Comparison of ENCODE assay signal across 10 cellular contexts in the genomic region with DNA sequence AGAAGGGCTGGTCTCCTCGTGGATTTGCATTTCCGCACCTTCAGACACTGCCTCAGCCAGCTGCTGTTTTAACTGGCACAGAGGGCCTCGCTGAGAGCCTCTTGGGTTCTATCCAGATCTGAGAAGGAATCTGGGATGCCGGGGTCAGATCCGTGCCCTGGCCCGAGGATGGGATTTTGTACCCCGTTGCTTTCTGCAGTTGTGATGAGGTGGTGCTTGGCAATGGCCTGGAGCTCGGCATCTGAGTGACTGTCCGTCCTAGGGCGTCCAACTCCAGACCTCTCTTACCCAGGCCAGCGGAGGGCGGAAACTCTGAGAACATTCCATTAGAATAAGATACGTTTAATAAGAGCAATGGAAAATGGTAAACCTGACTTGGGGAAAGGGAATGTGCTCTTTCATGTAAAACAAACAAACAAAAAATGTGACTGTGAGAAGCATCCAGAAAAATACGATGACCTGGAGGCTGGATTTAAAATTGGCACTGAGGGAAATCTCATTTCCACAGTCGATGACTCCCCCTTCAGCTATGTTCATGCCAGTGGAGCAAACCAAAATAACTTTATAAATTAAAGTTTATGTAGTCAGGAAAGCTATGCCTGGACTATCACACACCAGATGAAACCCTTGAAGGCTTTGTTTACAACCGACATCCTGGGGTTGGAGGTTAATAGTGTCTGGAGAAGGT. TPM values are rescaled to one million over a fixed set of nuclear protein-coding genes. Genes with fewer than 3 reads are reported as not detected.
A peak's percentile ranks its signal among the peaks of the same experiment; 100 is the strongest.
DNase-seq lines count a peak whose midpoint lies in the region; ATAC-seq and TF ChIP-seq lines count a peak whose summit lies in the region.
"Had no signal": no experiment of that assay in that cellular context is flagged by ENCODE, and none has a peak within 500 bp of the region (broad histone marks: within the 10 kb centered on the region; RNA-seq: fewer than 3 reads in every experiment).

No MANE protein-coding gene starts in this region.

- no peak for ATAC-seq in stimulated activated effector memory CD8-positive, alpha-beta T cell treated with anti-CD3 and anti-CD28 coated beads, Interleukin-12 subunit alpha, Interleukin-12 subunit beta, amount 100 ng/mL, for 72 hours
- ATAC-seq in GM19395 (IDR thresholded peaks at IDR 0.05; ENCODE audit: unreplicated experiment): no peak

- no peak overlapping the region for H3K4me3 ChIP-seq in breast epithelium

- H3K4me1 ChIP-seq in breast epithelium: no peaks in the 10 kb centered on the region

- H3K27ac Mint-ChIP-seq in stimulated activated effector memory CD8-positive, alpha-beta T cell treated with anti-CD3 and anti-CD28 coated beads, Interleukin-12 subunit alpha, Interleukin-12 subunit beta, amount 100 ng/mL, for 72 hours: peak overlapping the region; percentile 37
- H3K27ac Mint-ChIP-seq: activated naive CD8-positive, alpha-beta T cell treated with anti-CD3 and anti-CD28 coated beads, Interleukin-2, amount 10 ng/mL, durations not matched to agents 7 days and 5 days had no signal

- in situ Hi-C loops in KBM-7 (cut with MboI; ENCODE audit: low pct_unique_long_range_greater_than_20kb, low sequenced_read_pairs): no loop called here

- H3K4me1 Mint-ChIP-seq in stimulated activated effector memory CD8-positive, alpha-beta T cell treated with anti-CD3 and anti-CD28 coated beads, Interleukin-12 subunit alpha, Interleukin-12 subunit beta, amount 100 ng/mL, for 72 hours: peaks cover 24% of the 10 kb centered on the region
- H3K4me1 Mint-ChIP-seq: activated naive CD8-positive, alpha-beta T cell treated with anti-CD3 and anti-CD28 coated beads, Interleukin-2, amount 10 ng/mL, durations not matched to agents 7 days and 5 days had no signal

- H3K36me3 Mint-ChIP-seq in stimulated activated effector memory CD8-positive, alpha-beta T cell treated with anti-CD3 and anti-CD28 coated beads, Interleukin-12 subunit alpha, Interleukin-12 subunit beta, amount 100 ng/mL, for 72 hours: no peaks in the 10 kb centered on the region
- H3K36me3 Mint-ChIP-seq: activated naive CD8-positive, alpha-beta T cell treated with anti-CD3 and anti-CD28 coated beads, Interleukin-2, amount 10 ng/mL, durations not matched to agents 7 days and 5 days had no signal

- no peaks in the 10 kb centered on the region for H3K9me3 Mint-ChIP-seq in stimulated activated effector memory CD8-positive, alpha-beta T cell treated with anti-CD3 and anti-CD28 coated beads, Interleukin-12 subunit alpha, Interleukin-12 subunit beta, amount 100 ng/mL, for 72 hours
- H3K9me3 Mint-ChIP-seq: activated naive CD8-positive, alpha-beta T cell treated with anti-CD3 and anti-CD28 coated beads, Interleukin-2, amount 10 ng/mL, durations not matched to agents 7 days and 5 days; immature natural killer cell had no signal

- TF ChIP-seq POLR2A in breast epithelium (IDR thresholded peaks at IDR 0.05): no peak

- peak overlapping the region; percentile 18 to 48 for H3K27ac ChIP-seq in breast epithelium

- no peaks in the 10 kb centered on the region for H3K36me3 ChIP-seq in breast epithelium

- no peaks in the 10 kb centered on the region for H3K27me3 ChIP-seq in breast epithelium

- no peaks in the 10 kb centered on the region for H3K9me3 ChIP-seq in breast epithelium

- TF ChIP-seq CTCF in breast epithelium (IDR thresholded peaks at IDR 0.05): no peak
- no peak for TF ChIP-seq CTCF in GM10266 (IDR thresholded peaks at IDR 0.05; ENCODE audit: control insufficient read depth, insufficient read depth, low read depth, missing control alignments)

- DNase-seq in HCEC 1CT (peak; percentile 94), breast epithelium (ENCODE audit: low spot score in 2 of 2) (no peak), iris pigment epithelial cell (ENCODE audit: low read depth) (peak; percentile 97), GM10266 (ENCODE audit: extremely low spot score) (no peak), cerebellar nuclear complex (lab: John Stamatoyannopoulos, UW) (no peak), KBM-7 (no peak)
- DNase-seq in stimulated activated effector memory CD8-positive, alpha-beta T cell treated with anti-CD3 and anti-CD28 coated beads, Interleukin-12 subunit alpha, Interleukin-12 subunit beta, amount 100 ng/mL, for 72 hours (ENCODE audit: low spot score in 2 of 2): no peak
- DNase-seq: activated naive CD8-positive, alpha-beta T cell treated with anti-CD3 and anti-CD28 coated beads, Interleukin-2, amount 10 ng/mL, durations not matched to agents 7 days and 5 days; immature natural killer cell had no signal

- H3K4me3 Mint-ChIP-seq in stimulated activated effector memory CD8-positive, alpha-beta T cell treated with anti-CD3 and anti-CD28 coated beads, Interleukin-12 subunit alpha, Interleukin-12 subunit beta, amount 100 ng/mL, for 72 hours: no peak overlapping the region
- H3K4me3 Mint-ChIP-seq: activated naive CD8-positive, alpha-beta T cell treated with anti-CD3 and anti-CD28 coated beads, Interleukin-2, amount 10 ng/mL, durations not matched to agents 7 days and 5 days; immature natural killer cell had no signal

- intact Hi-C loops in breast epithelium (cut with DNase I; ENCODE audit: low total_unique reads): no loop called here

RNA-seq across cellular contexts. Expression of a gene that starts 39.6 kb away (rescaled TPM):
- total RNA-seq in breast epithelium: 10 to 100 TPM; 14.9 to 20.6 (median 15.2) TPM

Comparison
In these comparisons a context has a peak if more than half of its experiments do, and no peak if none do; other contexts are left out.
1. DNase-seq: peak in HCEC 1CT (single experiment) and iris pigment epithelial cell (single experiment); none in breast epithelium (0 of 2), stimulated activated effector memory CD8-positive, alpha-beta T cell treated with anti-CD3 and anti-CD28 coated beads, Interleukin-12 subunit alpha, Interleukin-12 subunit beta, amount 100 ng/mL, for 72 hours (0 of 2), GM10266 (single experiment), cerebellar nuclear complex (0 of 2) and KBM-7 (single experiment).